Comparison of ENCODE assay signal across 25 cellular contexts in the genomic region with DNA sequence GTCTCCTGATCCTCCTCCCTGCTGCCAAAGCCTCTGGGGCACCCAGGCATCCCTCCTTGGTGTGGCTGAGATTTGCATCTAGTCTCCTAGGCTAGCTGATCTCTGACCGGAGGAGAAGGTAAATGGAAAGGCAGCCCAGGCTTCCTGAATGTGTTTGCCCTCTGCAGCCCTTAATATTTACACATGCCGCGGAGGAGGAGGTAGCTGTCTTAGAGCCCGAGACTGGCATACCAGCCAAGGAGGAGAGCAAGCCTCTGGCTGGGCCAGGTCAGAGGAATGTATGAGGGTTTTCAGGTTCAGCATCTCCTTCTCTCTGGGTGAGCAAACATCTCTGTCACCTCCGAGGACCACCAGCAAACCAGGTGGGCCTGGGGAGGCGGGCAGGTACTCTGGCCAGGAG.
DNase-seq lines count a peak whose midpoint lies in the region; ATAC-seq and TF ChIP-seq lines count a peak whose summit lies in the region.
"Had no signal": no experiment of that assay in that cellular context is flagged by ENCODE, and none has a peak within 500 bp of the region (broad histone marks: within the 10 kb centered on the region; RNA-seq: fewer than 3 reads in every experiment).

No MANE protein-coding gene starts in this region.

- DNase-seq in SIG-M5 treated with dmso at 0.1 percent for 504 hours (lab: John Stamatoyannopoulos, UW; ENCODE audit: unreplicated experiment) (peak; percentile 15), SIG-M5 (lab: John Stamatoyannopoulos, UW) (no peak), left lung (no peak), spleen (peak; percentile 24), NCI-H524 treated with DMSO at 0.1 percent for 48 hours (lab: John Stamatoyannopoulos, UW) (no peak), NCI-H1436 treated with DMSO at 0.1 percent for 48 hours (lab: John Stamatoyannopoulos, UW) (no peak), endothelial cell (ENCODE audit: low spot score) (no peak)
- DNase-seq: 8988T; ACHN; BE2C; C1 segment of cervical spinal cord; CD4-positive, alpha-beta memory T cell; CD4-positive, CD25-positive, alpha-beta regulatory T cell; CD8-positive, alpha-beta memory T cell; COR-L47; DMS153; DMS53; DMS79; DND-41; EL; GDM1 had no signal

- peaks cover 0 to 6% of the 10 kb centered on the region in 2 donors for H3K9me3 ChIP-seq in left lung
- peaks cover 0 to 11% (median 6%) of the 10 kb centered on the region in 8 donors for H3K9me3 ChIP-seq in spleen
- H3K9me3 ChIP-seq: BE2C, BLaER1 had no signal

- H3K36me3 Mint-ChIP-seq in endothelial cell (ENCODE audit: low read depth, unreplicated experiment): no peaks in the 10 kb centered on the region
- H3K36me3 Mint-ChIP-seq: CD14-positive monocyte; CD4-positive, alpha-beta memory T cell; CD4-positive, CD25-positive, alpha-beta regulatory T cell; CD8-positive, alpha-beta memory T cell had no signal

- no peaks in the 10 kb centered on the region for H3K4me1 ChIP-seq in left lung
- no peaks in the 10 kb centered on the region for H3K4me1 ChIP-seq in spleen
- H3K4me1 ChIP-seq: BLaER1 had no signal

- no peak overlapping the region for H3K27ac Mint-ChIP-seq in endothelial cell (ENCODE audit: unreplicated experiment)
- H3K27ac Mint-ChIP-seq: CD14-positive monocyte; CD4-positive, alpha-beta memory T cell; CD4-positive, CD25-positive, alpha-beta regulatory T cell; CD8-positive, alpha-beta memory T cell had no signal

- intact Hi-C loops in left lung (cut with DNase I) (no loop called here), spleen (cut with DNase I; ENCODE audit: low total_unique reads) (no loop called here)

- no peaks in the 10 kb centered on the region for H3K9me3 Mint-ChIP-seq in endothelial cell (ENCODE audit: unreplicated experiment)
- H3K9me3 Mint-ChIP-seq: CD8-positive, alpha-beta memory T cell had no signal

- H3K36me3 ChIP-seq in left lung: no peaks in the 10 kb centered on the region
- no peaks in the 10 kb centered on the region for H3K36me3 ChIP-seq in spleen
- H3K36me3 ChIP-seq: BE2C, BLaER1 had no signal

- no peaks in the 10 kb centered on the region for H3K4me1 Mint-ChIP-seq in endothelial cell (ENCODE audit: unreplicated experiment)
- H3K4me1 Mint-ChIP-seq: CD14-positive monocyte; CD4-positive, alpha-beta memory T cell; CD4-positive, CD25-positive, alpha-beta regulatory T cell; CD8-positive, alpha-beta memory T cell had no signal

- no peak for TF ChIP-seq CTCF in VCaP (conservative IDR thresholded peaks at IDR 0.05)
- TF ChIP-seq CTCF in left lung (IDR thresholded peaks at IDR 0.05): no peak
- no peak for TF ChIP-seq CTCF in spleen (IDR thresholded peaks at IDR 0.05 in 8 of 11, conservative IDR thresholded peaks at IDR 0.05 in 3 of 11)
- TF ChIP-seq CTCF in endothelial cell (IDR thresholded peaks at IDR 0.05; ENCODE audit: unreplicated experiment): no peak

- WGBS in spleen, 5 donors: 73 to 85% (median 79%) methylated on average over 6 of the region's 6 CpGs

- peaks cover 2% of the 10 kb centered on the region for H3K27me3 Mint-ChIP-seq in endothelial cell (ENCODE audit: unreplicated experiment)

- ATAC-seq in left lung: peak; percentile 86
- ATAC-seq: GM12878 had no signal

- no peak overlapping the region for H3K4me3 Mint-ChIP-seq in endothelial cell (ENCODE audit: unreplicated experiment)
- H3K4me3 Mint-ChIP-seq: CD14-positive monocyte; CD4-positive, alpha-beta memory T cell; CD4-positive, CD25-positive, alpha-beta regulatory T cell; CD8-positive, alpha-beta memory T cell had no signal

- H3K27me3 ChIP-seq in left lung (peaks cover 0 to 17% of the 10 kb centered on the region in 2 donors), spleen (replicated peaks in 1 of 7) (peaks cover 0 to 25% (median 0%) of the 10 kb centered on the region in 7 donors)
- H3K27me3 ChIP-seq: BE2C, BLaER1 had no signal

- H3K4me3 ChIP-seq in left lung: no peak overlapping the region
- no peak overlapping the region for H3K4me3 ChIP-seq in spleen
- H3K4me3 ChIP-seq: BLaER1, GM12878 had no signal

- H3K27ac ChIP-seq in VCaP (peak overlapping the region; percentile 39), left lung (no peak overlapping the region), spleen (no peak overlapping the region)
- H3K27ac ChIP-seq: BLaER1 had no signal

- TF ChIP-seq POLR2A in spleen (IDR thresholded peaks at IDR 0.05): no peak

Comparison
In these comparisons a context has a peak if more than half of its experiments do, and no peak if none do; other contexts are left out.
1. DNase-seq: peak in SIG-M5 treated with dmso at 0.1 percent for 504 hours (single experiment) and spleen (single experiment); none in SIG-M5 (single experiment), left lung (0 of 2), NCI-H524 treated with DMSO at 0.1 percent for 48 hours (single experiment), NCI-H1436 treated with DMSO at 0.1 percent for 48 hours (single experiment) and endothelial cell (single experiment).